In genomic region chr5:1217596-1218206, GRCh38 we compare ENCODE assay signal across 20 cellular contexts. TPM values are rescaled to one million over a fixed set of nuclear protein-coding genes. Genes with fewer than 3 reads are reported as not detected.
DNase-seq lines count a peak whose midpoint lies in the region; ATAC-seq and TF ChIP-seq lines count a peak whose summit lies in the region.
"Had no signal": no experiment of that assay in that cellular context is flagged by ENCODE, and none has a peak within 500 bp of the region (broad histone marks: within the 10 kb centered on the region; RNA-seq: fewer than 3 reads in every experiment).

No MANE protein-coding gene starts in this region.

- H3K27ac Mint-ChIP-seq in GM23338 (no peak overlapping the region), type B pancreatic cell (no peak overlapping the region)
- H3K27ac Mint-ChIP-seq: CD4-positive, alpha-beta memory T cell; HFFc6 had no signal

- TF ChIP-seq CTCF in GM23338 (conservative IDR thresholded peaks at IDR 0.05; ENCODE audit: low read depth in 2 of 2) (no peak), left lung (IDR thresholded peaks at IDR 0.05) (no peak), foreskin keratinocyte (conservative IDR thresholded peaks at IDR 0.05) (no peak), type B pancreatic cell (conservative IDR thresholded peaks at IDR 0.05) (no peak)

- no peaks in the 10 kb centered on the region; the same call in 2 of the 3 replicates for H3K36me3 Mint-ChIP-seq in GM23338 (ENCODE audit: low read depth)
- no peaks in the 10 kb centered on the region for H3K36me3 Mint-ChIP-seq in type B pancreatic cell
- H3K36me3 Mint-ChIP-seq: CD4-positive, alpha-beta memory T cell had no signal

- peak; percentile 80 for ATAC-seq in GM23338
- peak; percentile 20 for ATAC-seq in left lung
- no peak for ATAC-seq in foreskin keratinocyte
- ATAC-seq in HG02798 (IDR thresholded peaks at IDR 0.05; ENCODE audit: poor library complexity, unreplicated experiment), result no peak
- ATAC-seq: activated CD4-positive, CD25-positive, alpha-beta regulatory T cell treated with anti-CD3 and anti-CD28 coated beads, Interleukin-2, amount 50 U/mL, for 24 hours; stimulated activated naive CD8-positive, alpha-beta T cell treated with anti-CD3 and anti-CD28 coated beads, Interleukin-15, Interleukin-2, amounts not matched to agents 100 U/mL and 50 U/mL, for 24 hours had no signal

- no peak overlapping the region for H2AFZ ChIP-seq in GM23338
- H2AFZ ChIP-seq: hepatocyte had no signal

- H3K4me3 ChIP-seq in GM23338 (no peak overlapping the region), left lung (no peak overlapping the region)
- H3K4me3 ChIP-seq: hepatocyte, right atrium auricular region, upper lobe of left lung had no signal

- H3K4me3 Mint-ChIP-seq in GM23338 (no peak overlapping the region), type B pancreatic cell (no peak overlapping the region)
- H3K4me3 Mint-ChIP-seq: HFFc6 had no signal

- H3K4me1 Mint-ChIP-seq in GM23338 (peaks cover under 1% of the 10 kb centered on the region; the same call in 2 of the 3 replicates), type B pancreatic cell (ENCODE audit: unreplicated experiment) (no peaks in the 10 kb centered on the region)
- H3K4me1 Mint-ChIP-seq: CD4-positive, alpha-beta memory T cell had no signal

- H3K4me2 ChIP-seq in GM23338, result no peak overlapping the region
- H3K4me2 ChIP-seq: hepatocyte had no signal

- H3K79me2 ChIP-seq in GM23338 (replicated peaks; ENCODE audit: insufficient read depth), result no peaks in the 10 kb centered on the region
- H3K79me2 ChIP-seq: hepatocyte had no signal

- DNase-seq in NCI-H2227 (lab: John Stamatoyannopoulos, UW; ENCODE audit: unreplicated experiment) (peak; percentile 21), NCI-H2227 treated with DMSO at 0.1 percent for 48 hours (lab: John Stamatoyannopoulos, UW) (no peak), GM23338 (ENCODE audit: low spot score) (no peak), NCI-H526 treated with DMSO at 0.1 percent for 48 hours (lab: John Stamatoyannopoulos, UW) (peak; percentile 2), left lung (peak in 1 of 2 donors; percentile 43), foreskin keratinocyte (no peak), type B pancreatic cell (ENCODE audit: extremely low spot score, unreplicated experiment) (no peak)
- DNase-seq: activated naive CD4-positive, alpha-beta T cell treated with Interleukin-2 at 50 U/mL for 16 hours; CD4-positive, alpha-beta memory T cell; HFFc6; kidney glomerular epithelial cell; NCI-H2081; stimulated activated naive CD8-positive, alpha-beta T cell treated with anti-CD3 and anti-CD28 coated beads, Interleukin-15, Interleukin-2, amounts not matched to agents 100 U/mL and 50 U/mL, for 24 hours; T-helper 2 cell had no signal

- peaks cover 3% of the 10 kb centered on the region for H3K27me3 Mint-ChIP-seq in GM23338 (ENCODE audit: insufficient read depth, low read depth, poor library complexity)
- H3K27me3 Mint-ChIP-seq in type B pancreatic cell, result no peaks in the 10 kb centered on the region
- H3K27me3 Mint-ChIP-seq: CD4-positive, alpha-beta memory T cell had no signal

- intact Hi-C loops in left lung (cut with DNase I), result no loop called here

- peaks cover 10% of the 10 kb centered on the region for H3F3A ChIP-seq in GM23338 (replicated peaks; ENCODE audit: low read depth)

- H4K20me1 ChIP-seq in GM23338 (replicated peaks; ENCODE audit: insufficient read depth), result no peaks in the 10 kb centered on the region

- H3K27me3 ChIP-seq in GM23338 (ENCODE audit: insufficient read depth) (no peaks in the 10 kb centered on the region), left lung (peaks cover 0 to 35% of the 10 kb centered on the region in 2 donors), foreskin keratinocyte (no peaks in the 10 kb centered on the region)
- H3K27me3 ChIP-seq: hepatocyte, right atrium auricular region, upper lobe of left lung had no signal

- peaks cover 3% of the 10 kb centered on the region; the same call in 2 of the 3 replicates for H3K9me3 Mint-ChIP-seq in GM23338
- H3K9me3 Mint-ChIP-seq in type B pancreatic cell, result no peaks in the 10 kb centered on the region

- H3K9me3 ChIP-seq in left lung, result peaks cover 0 to 3% of the 10 kb centered on the region in 2 donors
- H3K9me3 ChIP-seq: upper lobe of left lung had no signal

- no peaks in the 10 kb centered on the region for H3K36me3 ChIP-seq in GM23338 (ENCODE audit: insufficient read depth)
- no peaks in the 10 kb centered on the region for H3K36me3 ChIP-seq in left lung
- H3K36me3 ChIP-seq: right atrium auricular region, upper lobe of left lung had no signal

- H3K9me2 ChIP-seq in GM23338 (ENCODE audit: insufficient read depth), result peaks cover 4% of the 10 kb centered on the region; the same call in 1 of the 2 replicates

- H3K4me1 ChIP-seq in GM23338 (ENCODE audit: insufficient read depth) (no peaks in the 10 kb centered on the region), left lung (no peaks in the 10 kb centered on the region), foreskin keratinocyte (no peaks in the 10 kb centered on the region)
- H3K4me1 ChIP-seq: right atrium auricular region, upper lobe of left lung had no signal

- no peak overlapping the region for H3K27ac ChIP-seq in GM23338 (ENCODE audit: low read depth)
- no peak overlapping the region for H3K27ac ChIP-seq in left lung
- no peak overlapping the region for H3K27ac ChIP-seq in foreskin keratinocyte
- H3K27ac ChIP-seq: hepatocyte, right atrium auricular region, upper lobe of left lung had no signal

TF ChIP-seq in GM23338, 12 proteins besides CTCF, POLR2A, EP300 and RAD21 (continues in another document):
- TF ChIP-seq ETS1 (IDR thresholded peaks at IDR 0.05) (no peak), ZNF331 (CRISPR knock-in tag; IDR thresholded peaks at IDR 0.05; ENCODE audit: low read depth) (no peak), POLR2AphosphoS5 (IDR thresholded peaks at IDR 0.05; ENCODE audit: low read depth) (no peak), ZNF114 (CRISPR knock-in tag; IDR thresholded peaks at IDR 0.05) (no peak), NANOG (IDR thresholded peaks at IDR 0.05; ENCODE audit: borderline replicate concordance) (no peak), JUNB (IDR thresholded peaks at IDR 0.05; ENCODE audit: unreplicated experiment) (no peak), EZH2phosphoT487 (IDR thresholded peaks at IDR 0.05; ENCODE audit: unreplicated experiment) (no peak), CREB1 (CRISPR knock-in tag; IDR thresholded peaks at IDR 0.05; ENCODE audit: low read depth) (no peak), STAT1 (IDR thresholded peaks at IDR 0.05; ENCODE audit: unreplicated experiment) (no peak)
- TF ChIP-seq, protein P1, sequence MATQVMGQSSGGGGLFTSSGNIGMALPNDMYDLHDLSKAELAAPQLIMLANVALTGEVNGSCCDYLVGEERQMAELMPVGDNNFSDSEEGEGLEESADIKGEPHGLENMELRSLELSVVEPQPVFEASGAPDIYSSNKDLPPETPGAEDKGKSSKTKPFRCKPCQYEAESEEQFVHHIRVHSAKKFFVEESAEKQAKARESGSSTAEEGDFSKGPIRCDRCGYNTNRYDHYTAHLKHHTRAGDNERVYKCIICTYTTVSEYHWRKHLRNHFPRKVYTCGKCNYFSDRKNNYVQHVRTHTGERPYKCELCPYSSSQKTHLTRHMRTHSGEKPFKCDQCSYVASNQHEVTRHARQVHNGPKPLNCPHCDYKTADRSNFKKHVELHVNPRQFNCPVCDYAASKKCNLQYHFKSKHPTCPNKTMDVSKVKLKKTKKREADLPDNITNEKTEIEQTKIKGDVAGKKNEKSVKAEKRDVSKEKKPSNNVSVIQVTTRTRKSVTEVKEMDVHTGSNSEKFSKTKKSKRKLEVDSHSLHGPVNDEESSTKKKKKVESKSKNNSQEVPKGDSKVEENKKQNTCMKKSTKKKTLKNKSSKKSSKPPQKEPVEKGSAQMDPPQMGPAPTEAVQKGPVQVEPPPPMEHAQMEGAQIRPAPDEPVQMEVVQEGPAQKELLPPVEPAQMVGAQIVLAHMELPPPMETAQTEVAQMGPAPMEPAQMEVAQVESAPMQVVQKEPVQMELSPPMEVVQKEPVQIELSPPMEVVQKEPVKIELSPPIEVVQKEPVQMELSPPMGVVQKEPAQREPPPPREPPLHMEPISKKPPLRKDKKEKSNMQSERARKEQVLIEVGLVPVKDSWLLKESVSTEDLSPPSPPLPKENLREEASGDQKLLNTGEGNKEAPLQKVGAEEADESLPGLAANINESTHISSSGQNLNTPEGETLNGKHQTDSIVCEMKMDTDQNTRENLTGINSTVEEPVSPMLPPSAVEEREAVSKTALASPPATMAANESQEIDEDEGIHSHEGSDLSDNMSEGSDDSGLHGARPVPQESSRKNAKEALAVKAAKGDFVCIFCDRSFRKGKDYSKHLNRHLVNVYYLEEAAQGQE (IDR thresholded peaks at IDR 0.05; ENCODE audit: unreplicated experiment), result no peak

RNA-seq across cellular contexts. Expression of gene SLC6A18, which starts 7.5 kb away (rescaled TPM):
- not detected in 2 replicates for total RNA-seq in GM23338 (2014; rRNA removed; shearing (Covaris generic))
- polyA plus RNA-seq in GM23338 (2016; fragmentation: Nextera tagmentation; extraction: Ambion mirVana) (not detected in 2 replicates), foreskin keratinocyte (not detected in 2 replicates)
- total RNA-seq in left lung (not detected), foreskin keratinocyte (not detected in 2 replicates), type B pancreatic cell (ENCODE audit: low replicate concordance) (0.41 and 0.48 TPM in 2 replicates)
- total RNA-seq: CD4-positive, alpha-beta memory T cell; hepatocyte; HFFc6; HT-29; right atrium auricular region; upper lobe of left lung had no signal
- polyA plus RNA-seq: CD4-positive, alpha-beta memory T cell had no signal

RNA-seq across cellular contexts. Expression of gene SLC6A19, which starts 16.3 kb away (rescaled TPM):
- not detected in 2 replicates for total RNA-seq in GM23338 (2014; rRNA removed; shearing (Covaris generic))
- polyA plus RNA-seq in GM23338 (2016; fragmentation: Nextera tagmentation; extraction: Ambion mirVana) (not detected in 2 replicates), foreskin keratinocyte (not detected in 2 replicates)
- total RNA-seq in left lung (not detected), foreskin keratinocyte (not detected in 2 replicates), type B pancreatic cell (ENCODE audit: low replicate concordance) (12.6 and 22.2 TPM in 2 replicates)
- total RNA-seq: CD4-positive, alpha-beta memory T cell; HFFc6; HT-29; right atrium auricular region had no signal
- polyA plus RNA-seq: CD4-positive, alpha-beta memory T cell had no signal

Comparison
In these comparisons a context has a peak if more than half of its experiments do, and no peak if none do; other contexts are left out.
1. DNase-seq: peak in NCI-H2227 (single experiment) and NCI-H526 treated with DMSO at 0.1 percent for 48 hours (single experiment); none in NCI-H2227 treated with DMSO at 0.1 percent for 48 hours (single experiment), GM23338 (single experiment), foreskin keratinocyte (0 of 2) and type B pancreatic cell (single experiment).
2. ATAC-seq: peak in GM23338 (single experiment) and left lung (single experiment); none in foreskin keratinocyte (single experiment) and HG02798 (single experiment).
3. RNA of gene SLC6A19, which starts 16.3 kb away (total RNA-seq): 12.6 to 22.2 TPM in type B pancreatic cell; not detected in GM23338, not detected in left lung and not detected in foreskin keratinocyte; every median in the first group is over 10 times any median in the second.